22 cellular contexts compared by ENCODE assay signal in the genomic region with DNA sequence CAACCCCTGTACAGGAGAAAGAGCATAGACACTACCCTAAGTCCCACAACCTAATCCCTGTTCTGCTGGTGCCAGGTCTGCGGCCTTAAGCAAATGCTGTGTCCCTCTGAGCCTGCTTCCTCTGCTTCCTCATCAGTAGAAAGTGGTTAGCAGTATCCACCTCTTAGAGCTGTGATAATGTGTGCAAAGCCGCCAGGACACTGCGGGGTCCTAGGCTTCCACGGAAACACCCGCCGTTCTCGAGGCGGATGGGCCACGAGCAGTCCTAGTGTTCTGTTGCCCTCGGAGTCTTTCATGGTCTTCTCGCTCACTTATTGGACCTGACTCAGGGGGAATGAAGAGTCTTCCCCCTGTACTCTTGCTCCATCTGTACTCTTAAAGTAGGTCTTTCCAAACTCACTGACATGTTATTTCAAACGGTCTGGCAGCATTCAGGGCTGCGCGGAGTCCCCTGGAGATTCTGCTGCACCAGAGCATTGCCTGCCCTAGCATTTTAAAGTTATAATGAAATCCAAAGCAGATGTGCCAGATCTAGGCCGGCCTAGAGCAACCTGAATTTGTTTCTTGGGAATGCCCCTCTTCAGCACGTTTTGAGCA.
"Had no signal": no experiment of that assay in that cellular context is flagged by ENCODE, and none has a peak within 500 bp of the region (broad histone marks: within the 10 kb centered on the region; RNA-seq: fewer than 3 reads in every experiment).

No MANE protein-coding gene starts in this region.

- H3K4me1 Mint-ChIP-seq: IgD-negative memory B cell, WTC11 had no signal

- H3K27ac Mint-ChIP-seq: activated CD4-positive, alpha-beta T cell treated with anti-CD3 and anti-CD28 coated beads, Interleukin-2, amount 10 ng/mL, durations not matched to agents 24 days and 14 days; activated naive CD8-positive, alpha-beta T cell treated with anti-CD3 and anti-CD28 coated beads, Interleukin-2, amount 10 ng/mL, durations not matched to agents 7 days and 5 days; activated T-cell treated with anti-CD3 and anti-CD28 coated beads, Interleukin-2, amount 50 U/mL, for 72 hours; activated T-helper 2 cell treated with anti-CD3 and anti-CD28 coated beads, Interferon-gamma antibody, Interleukin-2, Interleukin-4, amounts not matched to agents 10 μg/mL and 5 μg/mL and 100 μg/mL, durations not matched to agents 14 hours and 24 hours and 36 hours; IgD-negative memory B cell; T-helper 17 cell; WTC11 had no signal

- H3K4me3 ChIP-seq: breast epithelium, PC-9 had no signal

- H3K4me1 ChIP-seq: breast epithelium had no signal

- H3K36me3 ChIP-seq: breast epithelium had no signal

- H3K27me3 Mint-ChIP-seq: T-helper 17 cell had no signal

- H3K36me3 Mint-ChIP-seq: IgD-negative memory B cell, WTC11 had no signal

- H3K27me3 ChIP-seq: breast epithelium had no signal

- H3K9me3 Mint-ChIP-seq: activated naive CD8-positive, alpha-beta T cell treated with anti-CD3 and anti-CD28 coated beads, Interleukin-2, amount 10 ng/mL, durations not matched to agents 7 days and 5 days; activated T-cell treated with anti-CD3 and anti-CD28 coated beads, Interleukin-2, amount 50 U/mL, for 72 hours; IgD-negative memory B cell had no signal

- H2AFZ ChIP-seq: PC-9 had no signal

- H3K4me3 Mint-ChIP-seq: activated CD4-positive, alpha-beta T cell treated with anti-CD3 and anti-CD28 coated beads, Interleukin-2, amount 10 ng/mL, durations not matched to agents 24 days and 14 days; activated naive CD8-positive, alpha-beta T cell treated with anti-CD3 and anti-CD28 coated beads, Interleukin-2, amount 10 ng/mL, durations not matched to agents 7 days and 5 days; activated T-cell treated with anti-CD3 and anti-CD28 coated beads, Interleukin-2, amount 50 U/mL, for 72 hours; IgD-negative memory B cell; T-helper 17 cell; WTC11 had no signal

- H3K27ac ChIP-seq: PC-9 had no signal

- DNase-seq: activated CD4-positive, alpha-beta T cell treated with anti-CD3 and anti-CD28 coated beads for 1 hour; activated CD4-positive, alpha-beta T cell treated with anti-CD3 and anti-CD28 coated beads, Interleukin-2, amount 10 ng/mL, durations not matched to agents 24 days and 14 days; activated CD4-positive, alpha-beta T cell treated with anti-CD3 and anti-CD28 coated beads, Interleukin-2, amount 50 U/mL, for 48 hours; activated naive CD4-positive, alpha-beta T cell treated with anti-CD3 and anti-CD28 coated beads, Interleukin-2, amount 50 U/mL, for 16 hours; activated naive CD8-positive, alpha-beta T cell treated with anti-CD3 and anti-CD28 coated beads, Interleukin-2, amount 10 ng/mL, durations not matched to agents 7 days and 5 days; activated T-cell treated with anti-CD3 and anti-CD28 coated beads, Interleukin-2, amount 50 U/mL, for 72 hours; aorta; central memory CD4-positive, alpha-beta T cell; KG1; NCI-H1048; NCI-H1694; NCI-H2029; NCI-H345; NCI-H510A; PC-9; SHP77 treated with DMSO at 0.1 percent for 48 hours; T-helper 17 cell; T-helper 9 cell had no signal

- ATAC-seq: activated T-cell treated with anti-CD3 and anti-CD28 coated beads, Interleukin-2, amount 50 U/mL, for 72 hours; T-helper 17 cell; WTC11 had no signal

- H3K4me2 ChIP-seq: PC-9 had no signal

- H3K9me3 ChIP-seq: breast epithelium had no signal
